In genomic region chr4:145554691-145555090, GRCh38 we compare ENCODE assay signal across 21 cellular contexts.
DNase-seq lines count a peak whose midpoint lies in the region; ATAC-seq, FAIRE-seq and TF ChIP-seq lines count a peak whose summit lies in the region.
"Had no signal": no experiment of that assay in that cellular context is flagged by ENCODE, and none has a peak within 500 bp of the region (broad histone marks: within the 10 kb centered on the region; RNA-seq: fewer than 3 reads in every experiment).

No MANE protein-coding gene starts in this region.

- no peaks in the 10 kb centered on the region for H3K27me3 ChIP-seq in smooth muscle cell (ENCODE audit: low read depth)
- H3K27me3 ChIP-seq: MG63 had no signal

- no peaks in the 10 kb centered on the region for H4K20me1 ChIP-seq in smooth muscle cell (ENCODE audit: low read depth)

- 79% methylated on average over 1 of the region's 1 CpG for WGBS in smooth muscle cell (ENCODE audit: low lambda C conversion rate)

- H3K4me2 ChIP-seq in smooth muscle cell: peak overlapping the region; percentile 14
- H3K4me2 ChIP-seq: KMS-11 had no signal

- TF ChIP-seq CTCF in smooth muscle cell (IDR thresholded peaks at IDR 0.05; ENCODE audit: borderline replicate concordance, insufficient read depth, poor library complexity, severe bottlenecking): no peak

- H3K4me3 ChIP-seq in smooth muscle cell: no peak overlapping the region
- H3K4me3 ChIP-seq: GM12878, HAP-1, MG63 had no signal

- H3K27ac ChIP-seq in smooth muscle cell (ENCODE audit: low read depth): peak overlapping the region; percentile 49
- H3K27ac ChIP-seq: KMS-11 had no signal

- DNase-seq in NCI-H1417 treated with DMSO at 0.1 percent for 48 hours (lab: John Stamatoyannopoulos, UW) (peak; percentile 45), NCI-H748 treated with DMSO at 0.1 percent for 48 hours (lab: John Stamatoyannopoulos, UW) (peak; percentile 39), smooth muscle cell (lab: John Stamatoyannopoulos, UW; ENCODE audit: unreplicated experiment) (no peak), dermis blood vessel endothelial cell (no peak)
- DNase-seq in activated naive CD4-positive, alpha-beta T cell (lab: John Stamatoyannopoulos, UW): no peak
- DNase-seq: Calu3; CD4-positive, alpha-beta T cell; DMS79; MG63; NCI-H1436; NCI-H2081; NCI-H345; NCI-H82; RPMI8226 had no signal

- no peaks in the 10 kb centered on the region for H3K4me1 ChIP-seq in smooth muscle cell (ENCODE audit: low read depth)

- no peak for ATAC-seq in GM18511 (IDR thresholded peaks at IDR 0.05; ENCODE audit: unreplicated experiment)
- ATAC-seq: GM12878, HepG2 had no signal

- peak; percentile 54 for FAIRE-seq in endometrium (lab: Jason Lieb, UNC)
- FAIRE-seq: GM12878, GM18507, HepG2 had no signal

- no peaks in the 10 kb centered on the region for H3K79me2 ChIP-seq in smooth muscle cell (ENCODE audit: low read depth)

- no peaks in the 10 kb centered on the region for H3K9me3 ChIP-seq in smooth muscle cell (replicated peaks; ENCODE audit: low read depth)
- H3K9me3 ChIP-seq: HAP-1, MG63 had no signal

- H3F3A ChIP-seq in smooth muscle cell (ENCODE audit: low read depth): no peaks in the 10 kb centered on the region

- no peak overlapping the region for H3K9ac ChIP-seq in smooth muscle cell (ENCODE audit: low read depth)
- H3K9ac ChIP-seq: KMS-11 had no signal

- no peak overlapping the region for H2AFZ ChIP-seq in smooth muscle cell (ENCODE audit: low read depth)

- H3K36me3 ChIP-seq in smooth muscle cell (ENCODE audit: low read depth): peaks cover 3% of the 10 kb centered on the region
- H3K36me3 ChIP-seq: MG63 had no signal

Comparison
In these comparisons a context has a peak if more than half of its experiments do, and no peak if none do; other contexts are left out.
1. DNase-seq: peak in NCI-H1417 treated with DMSO at 0.1 percent for 48 hours (single experiment) and NCI-H748 treated with DMSO at 0.1 percent for 48 hours (single experiment); none in smooth muscle cell (single experiment), dermis blood vessel endothelial cell (single experiment) and activated naive CD4-positive, alpha-beta T cell (0 of 4).